Comparison of ENCODE assay signal across 35 cellular contexts in genomic region chr11:11640152-11640551, GRCh38. TPM values are rescaled to one million over a fixed set of nuclear protein-coding genes. Genes with fewer than 3 reads are reported as not detected.
"Had no signal": no experiment of that assay in that cellular context is flagged by ENCODE, and none has a peak within 500 bp of the region (broad histone marks: within the 10 kb centered on the region; RNA-seq: fewer than 3 reads in every experiment).

No MANE protein-coding gene starts in this region.

- ATAC-seq: activated CD8-positive, alpha-beta memory T cell treated with anti-CD3 and anti-CD28 coated beads, Interleukin-2, amount 10 ng/mL, durations not matched to agents 7 days and 5 days; PC-3; SK-N-SH treated with all-trans-retinoic acid at 6 μM for 48 hours; T-cell; T-helper 17 cell had no signal

- H3K4me1 ChIP-seq: Peyer's patch had no signal

- H3K9me3 ChIP-seq: MG63, Peyer's patch had no signal

- H3K4me3 Mint-ChIP-seq: activated CD4-positive, alpha-beta memory T cell treated with anti-CD3 and anti-CD28 coated beads, Interleukin-2, amount 10 ng/mL, durations not matched to agents 7 days and 5 days; activated CD8-positive, alpha-beta memory T cell treated with anti-CD3 and anti-CD28 coated beads, Interleukin-2, amount 10 ng/mL, durations not matched to agents 7 days and 5 days; activated naive CD4-positive, alpha-beta T cell treated with anti-CD3 and anti-CD28 coated beads, Interleukin-2, amount 10 ng/mL, durations not matched to agents 7 days and 5 days; activated naive CD8-positive, alpha-beta T cell treated with anti-CD3 and anti-CD28 coated beads for 36 hours; brain; T-cell; T-helper 17 cell had no signal

- DNase-seq: activated CD4-positive, alpha-beta memory T cell treated with anti-CD3 and anti-CD28 coated beads, Interleukin-2, amount 10 ng/mL, durations not matched to agents 7 days and 5 days; activated CD4-positive, alpha-beta T cell treated with anti-CD3 and anti-CD28 coated beads for 1 hour; activated CD4-positive, alpha-beta T cell treated with anti-CD3 and anti-CD28 coated beads for 48 hours; activated CD4-positive, CD25-positive, alpha-beta regulatory T cell; activated CD8-positive, alpha-beta memory T cell treated with anti-CD3 and anti-CD28 coated beads for 24 hours; activated CD8-positive, alpha-beta memory T cell treated with anti-CD3 and anti-CD28 coated beads, Interleukin-2, amount 10 ng/mL, durations not matched to agents 7 days and 5 days; activated CD8-positive, alpha-beta memory T cell treated with anti-CD3 and anti-CD28 coated beads, Interleukin-2, amount 50 U/mL, for 48 hours; activated effector memory CD4-positive, alpha-beta T cell treated with Interleukin-2 at 50 U/mL for 16 hours; activated naive CD4-positive, alpha-beta T cell treated with anti-CD3 and anti-CD28 coated beads, Interleukin-2, amount 10 ng/mL, durations not matched to agents 7 days and 5 days; activated naive CD8-positive, alpha-beta T cell treated with anti-CD3 and anti-CD28 coated beads for 36 hours; activated T-cell treated with anti-CD3 and anti-CD28 coated beads, Interleukin-2, amount 50 U/mL, for 48 hours; amniotic stem cell; aorta; Karpas-422; KBM-7; MG63; NCI-H1048; NCI-H1105 treated with DMSO at 0.1 percent for 48 hours; NCI-H1436; NCI-H1694; NCI-H1930; NCI-H2081 treated with DMSO at 0.1 percent for 48 hours; NCI-H345; NCI-H524 treated with DMSO at 0.1 percent for 48 hours; NCI-H748 treated with DMSO at 0.1 percent for 48 hours; NK-92 treated with Interleukin-12 subunit alpha and Interleukin-12 subunit beta, amount 100 ng/mL, for 24 hours; PC-3; Peyer's patch; RPMI8226; SIG-M5; T-cell; T-helper 17 cell; WERI-Rb-1 had no signal

- H3K27ac Mint-ChIP-seq: activated CD4-positive, alpha-beta memory T cell treated with anti-CD3 and anti-CD28 coated beads, Interleukin-2, amount 10 ng/mL, durations not matched to agents 7 days and 5 days; activated CD8-positive, alpha-beta memory T cell treated with anti-CD3 and anti-CD28 coated beads, Interleukin-2, amount 10 ng/mL, durations not matched to agents 7 days and 5 days; activated naive CD4-positive, alpha-beta T cell treated with anti-CD3 and anti-CD28 coated beads, Interleukin-2, amount 10 ng/mL, durations not matched to agents 7 days and 5 days; activated naive CD8-positive, alpha-beta T cell treated with anti-CD3 and anti-CD28 coated beads for 36 hours; T-cell; T-helper 17 cell had no signal

- H3K4me1 Mint-ChIP-seq: activated CD4-positive, alpha-beta memory T cell treated with anti-CD3 and anti-CD28 coated beads, Interleukin-2, amount 10 ng/mL, durations not matched to agents 7 days and 5 days; activated CD8-positive, alpha-beta memory T cell treated with anti-CD3 and anti-CD28 coated beads, Interleukin-2, amount 10 ng/mL, durations not matched to agents 7 days and 5 days; activated naive CD4-positive, alpha-beta T cell treated with anti-CD3 and anti-CD28 coated beads, Interleukin-2, amount 10 ng/mL, durations not matched to agents 7 days and 5 days; activated naive CD8-positive, alpha-beta T cell treated with anti-CD3 and anti-CD28 coated beads for 36 hours; brain; T-cell; T-helper 17 cell had no signal

- H3K36me3 Mint-ChIP-seq: activated CD8-positive, alpha-beta memory T cell treated with anti-CD3 and anti-CD28 coated beads, Interleukin-2, amount 10 ng/mL, durations not matched to agents 7 days and 5 days; activated naive CD4-positive, alpha-beta T cell treated with anti-CD3 and anti-CD28 coated beads, Interleukin-2, amount 10 ng/mL, durations not matched to agents 7 days and 5 days; brain; T-cell had no signal

- H3K4me3 ChIP-seq: MG63, Peyer's patch had no signal

- H3K27ac ChIP-seq: Peyer's patch, WERI-Rb-1 had no signal

- H3K36me3 ChIP-seq: MG63, Peyer's patch, WERI-Rb-1 had no signal

- H3K27me3 ChIP-seq: MG63, Peyer's patch had no signal

- H3K9me3 Mint-ChIP-seq: activated CD4-positive, alpha-beta memory T cell treated with anti-CD3 and anti-CD28 coated beads, Interleukin-2, amount 10 ng/mL, durations not matched to agents 7 days and 5 days; activated naive CD4-positive, alpha-beta T cell treated with anti-CD3 and anti-CD28 coated beads, Interleukin-2, amount 10 ng/mL, durations not matched to agents 7 days and 5 days had no signal

RNA-seq across cellular contexts. Expression of gene GALNT18, which starts 18.3 kb away (rescaled TPM):
- total RNA-seq: T-helper 17 cell had no signal
